In the genomic region with DNA sequence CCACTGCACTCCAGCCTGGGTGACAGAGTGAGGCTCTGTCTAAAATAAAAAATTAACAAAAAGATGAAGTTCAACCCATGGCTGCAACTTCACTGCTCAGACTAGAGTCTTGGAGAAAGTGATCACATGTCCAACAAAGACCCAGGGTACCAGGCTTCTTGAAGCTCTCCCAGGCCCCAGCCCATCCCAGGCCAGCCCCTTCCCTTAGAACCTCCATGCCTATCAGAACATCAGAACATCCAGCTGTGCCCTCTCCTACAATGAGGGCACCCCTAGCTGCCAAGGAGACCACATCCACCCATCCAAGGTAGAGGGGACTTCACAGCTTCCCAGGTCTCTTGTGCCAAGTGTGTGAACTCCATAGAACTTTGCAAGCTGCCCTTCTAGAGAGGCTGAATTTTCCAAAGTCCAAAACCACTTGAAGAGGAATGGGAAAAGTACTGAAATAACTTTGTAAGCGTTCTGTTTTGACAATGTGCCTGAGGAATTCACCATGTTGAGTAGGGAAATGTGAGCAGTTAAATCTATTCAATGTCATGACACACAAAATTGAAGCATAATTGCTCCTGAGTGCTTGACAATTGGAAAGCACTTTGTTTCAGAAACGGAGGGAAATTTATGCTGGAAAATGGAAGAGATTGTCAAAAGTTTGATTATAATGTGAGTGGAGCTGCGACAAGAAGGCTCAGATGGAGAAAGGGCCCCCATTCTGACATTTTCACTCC, we compare ENCODE assay signal across 18 cellular contexts.
DNase-seq lines count a peak whose midpoint lies in the region; ATAC-seq, FAIRE-seq and TF ChIP-seq lines count a peak whose summit lies in the region.
"Had no signal": no experiment of that assay in that cellular context is flagged by ENCODE, and none has a peak within 500 bp of the region (broad histone marks: within the 10 kb centered on the region; RNA-seq: fewer than 3 reads in every experiment).

No MANE protein-coding gene starts in this region.

- H3K4me3 Mint-ChIP-seq in endodermal cell (no peak overlapping the region), osteocyte (ENCODE audit: unreplicated experiment) (no peak overlapping the region)
- H3K4me3 Mint-ChIP-seq: CD8-positive, alpha-beta memory T cell; HFFc6 had no signal

- H3K9ac ChIP-seq in endodermal cell (ENCODE audit: extremely low read depth, low read length, poor library complexity, severe bottlenecking), result no peak overlapping the region
- H3K9ac ChIP-seq: BLaER1 had no signal

- FAIRE-seq in pancreas (lab: Jason Lieb, UNC), result no peak
- FAIRE-seq: GM19239, H1 had no signal

- H3K27me3 ChIP-seq in endodermal cell (ENCODE audit: control insufficient read depth, insufficient read depth, low read length, poor library complexity, severe bottlenecking) (no peaks in the 10 kb centered on the region), pancreas (no peaks in the 10 kb centered on the region)
- H3K27me3 ChIP-seq: BLaER1 had no signal

- 94 to 100% methylated on average over 2 to 3 of the region's 3 CpGs for WGBS in endodermal cell (ENCODE audit: insufficient coverage in 1 of 2, insufficient read length in 1 of 2), 2 experiments
- 71 to 76% methylated on average over 3 of the region's 3 CpGs for WGBS in pancreas, 2 donors

- ATAC-seq in HG03442 (IDR thresholded peaks at IDR 0.05; ENCODE audit: unreplicated experiment) (no peak), pancreas (no peak)

- peaks cover 4% of the 10 kb centered on the region for H3K36me3 ChIP-seq in endodermal cell (ENCODE audit: control insufficient read depth, insufficient read depth, low read length)
- H3K36me3 ChIP-seq in pancreas, result no peaks in the 10 kb centered on the region

- H3K4me3 ChIP-seq in endodermal cell (ENCODE audit: low read length) (no peak overlapping the region), pancreas (no peak overlapping the region)
- H3K4me3 ChIP-seq: BLaER1 had no signal

- H3K9me3 Mint-ChIP-seq in endodermal cell (no peaks in the 10 kb centered on the region), osteocyte (ENCODE audit: unreplicated experiment) (no peaks in the 10 kb centered on the region)
- H3K9me3 Mint-ChIP-seq: CD8-positive, alpha-beta memory T cell had no signal

- no peaks in the 10 kb centered on the region for H3K27me3 Mint-ChIP-seq in endodermal cell (ENCODE audit: insufficient read depth)
- no peaks in the 10 kb centered on the region for H3K27me3 Mint-ChIP-seq in osteocyte (ENCODE audit: unreplicated experiment)

- no peak overlapping the region for H3K27ac Mint-ChIP-seq in endodermal cell
- no peak overlapping the region for H3K27ac Mint-ChIP-seq in osteocyte (ENCODE audit: unreplicated experiment)
- H3K27ac Mint-ChIP-seq: CD8-positive, alpha-beta memory T cell; HFFc6 had no signal

- DNase-seq in NCI-H2227 (lab: John Stamatoyannopoulos, UW; ENCODE audit: unreplicated experiment), result peak; percentile 2
- DNase-seq in NCI-H2227 treated with DMSO at 0.1 percent for 48 hours (lab: John Stamatoyannopoulos, UW), result no peak
- peak; percentile 3 for DNase-seq in 8988T
- peak; percentile 5 for DNase-seq in endodermal cell
- peak; percentile 51 for DNase-seq in osteocyte (ENCODE audit: extremely low spot score, unreplicated experiment)
- no peak for DNase-seq in pancreas
- no peak for DNase-seq in COLO668 (lab: John Stamatoyannopoulos, UW; ENCODE audit: unreplicated experiment)
- DNase-seq: AML-193; CD8-positive, alpha-beta memory T cell; DMS53; GF-D8; HCEC 1CT; HFFc6 had no signal

- TF ChIP-seq CTCF in endodermal cell (conservative IDR thresholded peaks at IDR 0.05), result no peak
- TF ChIP-seq CTCF in osteocyte (IDR thresholded peaks at IDR 0.05), result no peak
- no peak for TF ChIP-seq CTCF in pancreas (IDR thresholded peaks at IDR 0.05)

- peaks cover 4% of the 10 kb centered on the region for H3K4me1 Mint-ChIP-seq in endodermal cell
- peaks cover 17% of the 10 kb centered on the region for H3K4me1 Mint-ChIP-seq in osteocyte (ENCODE audit: unreplicated experiment)
- H3K4me1 Mint-ChIP-seq: CD8-positive, alpha-beta memory T cell had no signal

- H3K4me1 ChIP-seq in endodermal cell (ENCODE audit: control insufficient read depth, insufficient read depth, low read length), result no peaks in the 10 kb centered on the region
- peaks cover under 1 to 3% (median 2%) of the 10 kb centered on the region in 3 donors for H3K4me1 ChIP-seq in pancreas

- intact Hi-C loops in pancreas (cut with DNase I), result no loop called here

- H3K36me3 Mint-ChIP-seq in endodermal cell (ENCODE audit: low read depth) (peaks cover 7% of the 10 kb centered on the region), osteocyte (ENCODE audit: unreplicated experiment) (peaks cover 5% of the 10 kb centered on the region)
- H3K36me3 Mint-ChIP-seq: CD8-positive, alpha-beta memory T cell had no signal

- H3K9me3 ChIP-seq in endodermal cell (ENCODE audit: control insufficient read depth, low read length) (peaks cover 14% of the 10 kb centered on the region), pancreas (no peaks in the 10 kb centered on the region)

- no peak overlapping the region for H3K27ac ChIP-seq in endodermal cell (ENCODE audit: low read depth, low read length)
- H3K27ac ChIP-seq in pancreas, result no peak overlapping the region
- H3K27ac ChIP-seq: 22Rv1, BLaER1 had no signal

Comparison
In these comparisons a context has a peak if more than half of its experiments do, and no peak if none do; other contexts are left out.
1. DNase-seq: peak in NCI-H2227 (single experiment), 8988T (single experiment), endodermal cell (single experiment) and osteocyte (single experiment); none in NCI-H2227 treated with DMSO at 0.1 percent for 48 hours (single experiment), pancreas (0 of 6) and COLO668 (single experiment).